ENCODE assay signal across 29 cellular contexts in the genomic region with DNA sequence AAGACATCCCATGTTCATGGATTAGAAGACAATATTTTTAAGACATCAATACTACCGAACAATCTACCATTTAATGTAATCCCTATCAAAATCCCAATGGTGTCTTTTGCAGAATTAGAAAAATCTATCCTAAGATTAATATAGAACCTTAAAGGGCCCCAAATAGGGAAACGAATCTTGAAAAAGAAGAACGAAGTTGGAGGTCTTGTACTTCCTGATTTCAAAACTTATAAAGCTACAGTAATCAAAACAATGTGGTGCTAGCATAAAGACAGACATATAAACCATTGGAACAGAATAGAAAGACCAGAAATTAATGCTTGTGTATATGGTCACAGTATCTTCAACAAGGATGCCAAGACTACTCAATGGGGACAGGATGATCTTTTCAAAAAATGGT. TPM values are rescaled to one million over a fixed set of nuclear protein-coding genes. Genes with fewer than 3 reads are reported as not detected.
"Had no signal": no experiment of that assay in that cellular context is flagged by ENCODE, and none has a peak within 500 bp of the region (broad histone marks: within the 10 kb centered on the region; RNA-seq: fewer than 3 reads in every experiment).

No MANE protein-coding gene starts in this region.

- H3K27ac ChIP-seq: ascending aorta, body of pancreas, SJSA1 had no signal

- H3K4me1 ChIP-seq: ascending aorta, body of pancreas had no signal

- H3K9me3 Mint-ChIP-seq: activated naive CD4-positive, alpha-beta T cell treated with anti-CD3 and anti-CD28 coated beads, Interleukin-2, amount 50 U/mL, for 72 hours; activated naive CD8-positive, alpha-beta T cell treated with anti-CD3 and anti-CD28 coated beads, Interleukin-2, amount 50 U/mL, for 24 hours; activated T-cell treated with anti-CD3 and anti-CD28 coated beads, Interleukin-2, amount 50 U/mL, for 24 hours; WTC11 had no signal

- FAIRE-seq: bronchial epithelial cell had no signal

- DNase-seq: activated CD4-positive, alpha-beta T cell treated with anti-CD3 and anti-CD28 coated beads, Interleukin-2, amount 50 U/mL, for 1 hour; activated CD8-positive, alpha-beta memory T cell treated with anti-CD3 and anti-CD28 coated beads, Interleukin-2, amount 10 ng/mL, durations not matched to agents 7 days and 5 days; activated effector memory CD4-positive, alpha-beta T cell treated with Interleukin-2 at 50 U/mL for 16 hours; activated naive CD4-positive, alpha-beta T cell treated with Interleukin-2 at 50 U/mL for 16 hours; activated naive CD8-positive, alpha-beta T cell treated with anti-CD3 and anti-CD28 coated beads, Interleukin-2, amount 50 U/mL, for 24 hours; activated T-cell treated with anti-CD3 and anti-CD28 coated beads, Interleukin-2, amount 50 U/mL, for 24 hours; amniotic stem cell; body of pancreas; central memory CD4-positive, alpha-beta T cell; Karpas-422; MM.1S; NCI-H1092 treated with DMSO at 0.1 percent for 48 hours; NCI-H1436; NCI-H1694 treated with DMSO at 0.1 percent for 48 hours; NCI-H2029 treated with DMSO at 0.1 percent for 48 hours; NCI-H345; NCI-H510A; NCI-H526 treated with DMSO at 0.1 percent for 48 hours; NCI-H82; RPMI8226 had no signal

- H3K4me3 ChIP-seq: ascending aorta, body of pancreas, SJSA1 had no signal

- ATAC-seq: activated CD8-positive, alpha-beta memory T cell treated with anti-CD3 and anti-CD28 coated beads, Interleukin-2, amount 10 ng/mL, durations not matched to agents 7 days and 5 days; activated naive CD4-positive, alpha-beta T cell treated with anti-CD3 and anti-CD28 coated beads, Interleukin-2, amount 50 U/mL, for 72 hours; activated naive CD8-positive, alpha-beta T cell treated with anti-CD3 and anti-CD28 coated beads, Interleukin-2, amount 50 U/mL, for 24 hours; body of pancreas; Right ventricle myocardium inferior; SK-N-SH treated with all-trans-retinoic acid at 6 μM for 48 hours; WTC11 had no signal

- H3K4me1 Mint-ChIP-seq: activated CD8-positive, alpha-beta memory T cell treated with anti-CD3 and anti-CD28 coated beads, Interleukin-2, amount 10 ng/mL, durations not matched to agents 7 days and 5 days; activated naive CD8-positive, alpha-beta T cell treated with anti-CD3 and anti-CD28 coated beads, Interleukin-2, amount 50 U/mL, for 24 hours; WTC11 had no signal

- H3K27ac Mint-ChIP-seq: activated CD8-positive, alpha-beta memory T cell treated with anti-CD3 and anti-CD28 coated beads, Interleukin-2, amount 10 ng/mL, durations not matched to agents 7 days and 5 days; activated naive CD4-positive, alpha-beta T cell treated with anti-CD3 and anti-CD28 coated beads, Interleukin-2, amount 50 U/mL, for 72 hours; activated naive CD8-positive, alpha-beta T cell treated with anti-CD3 and anti-CD28 coated beads, Interleukin-2, amount 50 U/mL, for 24 hours; activated T-cell treated with anti-CD3 and anti-CD28 coated beads, Interleukin-2, amount 50 U/mL, for 24 hours; activated T-helper 1 cell treated with anti-CD3 and anti-CD28 coated beads, Interleukin-12 subunit alpha, Interleukin-12 subunit beta, Interleukin-2, Interleukin-4 antibody, amounts not matched to agents 30 ng/mL and 10 ng/mL and 1 ng/mL, durations not matched to agents 14 hours and 24 hours and 36 hours; T-helper 1 cell treated with Interleukin-12 subunit alpha and Interleukin-12 subunit beta and Interleukin-4 antibody, amounts not matched to agents 30 μg/mL and 1 μg/mL, for 36 hours; WTC11 had no signal

- H3K27me3 Mint-ChIP-seq: activated CD8-positive, alpha-beta memory T cell treated with anti-CD3 and anti-CD28 coated beads, Interleukin-2, amount 10 ng/mL, durations not matched to agents 7 days and 5 days; activated naive CD8-positive, alpha-beta T cell treated with anti-CD3 and anti-CD28 coated beads, Interleukin-2, amount 50 U/mL, for 24 hours; activated T-cell treated with anti-CD3 and anti-CD28 coated beads, Interleukin-2, amount 50 U/mL, for 24 hours had no signal

- H3K36me3 ChIP-seq: ascending aorta had no signal

- H3K9me3 ChIP-seq: ascending aorta, body of pancreas, SJSA1 had no signal

- H3K27me3 ChIP-seq: ascending aorta, body of pancreas, SJSA1 had no signal

- H3K4me3 Mint-ChIP-seq: activated CD8-positive, alpha-beta memory T cell treated with anti-CD3 and anti-CD28 coated beads, Interleukin-2, amount 10 ng/mL, durations not matched to agents 7 days and 5 days; activated naive CD8-positive, alpha-beta T cell treated with anti-CD3 and anti-CD28 coated beads, Interleukin-2, amount 50 U/mL, for 24 hours; activated T-cell treated with anti-CD3 and anti-CD28 coated beads, Interleukin-2, amount 50 U/mL, for 24 hours; activated T-helper 1 cell treated with anti-CD3 and anti-CD28 coated beads, Interleukin-12 subunit alpha, Interleukin-12 subunit beta, Interleukin-2, Interleukin-4 antibody, amounts not matched to agents 30 ng/mL and 10 ng/mL and 1 ng/mL, durations not matched to agents 14 hours and 24 hours and 36 hours; T-helper 1 cell treated with Interleukin-12 subunit alpha and Interleukin-12 subunit beta and Interleukin-4 antibody, amounts not matched to agents 30 μg/mL and 1 μg/mL, for 36 hours; WTC11 had no signal

RNA-seq across cellular contexts. Expression of a gene that starts 42.0 kb away (rescaled TPM):
- total RNA-seq: ascending aorta had no signal
